8 cellular contexts compared by ENCODE assay signal in the genomic region with DNA sequence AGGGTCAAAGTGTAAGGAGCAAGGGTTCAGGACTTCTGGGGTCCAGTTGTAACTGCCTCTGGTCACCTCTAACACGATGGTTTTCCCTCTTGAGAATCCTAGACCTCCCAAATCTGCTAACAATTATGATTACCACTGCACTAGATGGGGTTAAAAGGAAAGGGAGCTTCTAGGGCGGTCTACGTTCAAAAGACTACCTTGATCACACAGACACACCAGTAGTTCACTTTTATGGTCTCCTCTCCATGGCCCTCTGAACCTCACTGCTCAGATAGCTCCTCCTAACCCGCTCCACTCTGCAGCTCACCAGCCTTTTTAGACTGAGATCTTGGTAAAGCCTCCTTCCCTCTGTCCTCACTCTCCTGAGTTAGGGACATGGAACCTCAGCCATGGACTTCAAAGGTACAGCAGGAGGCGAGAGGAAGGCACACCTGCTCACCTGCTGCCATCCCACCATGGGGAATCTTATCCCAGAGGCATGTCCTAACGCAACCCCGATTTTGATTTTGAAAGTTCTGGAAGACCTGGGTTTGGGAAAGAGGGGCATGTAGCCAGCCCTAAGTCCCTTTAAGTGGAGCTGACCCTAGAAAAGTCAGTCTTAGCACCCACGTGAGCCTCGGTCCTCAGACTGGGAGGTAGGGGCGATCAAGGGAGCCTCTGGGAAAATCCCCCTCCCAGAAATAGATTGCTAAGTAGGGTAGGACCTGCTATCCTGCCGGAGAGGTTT. TPM values are rescaled to one million over a fixed set of nuclear protein-coding genes. Genes with fewer than 3 reads are reported as not detected.
A peak's percentile ranks its signal among the peaks of the same experiment; 100 is the strongest.
DNase-seq lines count a peak whose midpoint lies in the region; ATAC-seq and TF ChIP-seq lines count a peak whose summit lies in the region.

No MANE protein-coding gene starts in this region.

- peaks cover 2 to 57% (median 28%) of the 10 kb centered on the region in 9 donors for H3K4me1 ChIP-seq in heart right ventricle
- H3K4me1 ChIP-seq in body of pancreas = peaks cover 34% of the 10 kb centered on the region
- peaks cover 37% of the 10 kb centered on the region for H3K4me1 ChIP-seq in mesodermal cell (ENCODE audit: control insufficient read depth, insufficient read depth, low read length, poor library complexity, severe bottlenecking)
- peaks cover 46% of the 10 kb centered on the region for H3K4me1 ChIP-seq in vagina

- intact Hi-C loops in heart right ventricle (cut with DNase I) = no loop called here
- intact Hi-C loops in cardiac septum (cut with DNase I) = no loop called here
- intact Hi-C loops in body of pancreas (cut with DNase I) = no loop called here
- intact Hi-C loops in vagina (cut with DNase I) = no loop called here

- H3K4me3 ChIP-seq in heart right ventricle = peak overlapping the region in 9 of 10 donors; percentile 29 to 71 (median 51)
- no peak overlapping the region for H3K4me3 ChIP-seq in body of pancreas
- peak overlapping the region; percentile 47 for H3K4me3 ChIP-seq in mesodermal cell (ENCODE audit: extremely low read depth, insufficient read depth, low read length, poor library complexity, severe bottlenecking)
- peak overlapping the region; percentile 62 to 73 for H3K4me3 ChIP-seq in vagina

- TF ChIP-seq POLR2A in body of pancreas (IDR thresholded peaks at IDR 0.05) = peak in 2 of 3 donors; percentile 7 to 10
- no peak for TF ChIP-seq POLR2A in vagina (IDR thresholded peaks at IDR 0.05)

- H3K27me3 ChIP-seq in heart right ventricle (no peaks in the 10 kb centered on the region), body of pancreas (no peaks in the 10 kb centered on the region), vagina (no peaks in the 10 kb centered on the region)

- H3K9me3 ChIP-seq in heart right ventricle (no peaks in the 10 kb centered on the region), body of pancreas (no peaks in the 10 kb centered on the region), mesodermal cell (ENCODE audit: control insufficient read depth, low read length) (no peaks in the 10 kb centered on the region), vagina (no peaks in the 10 kb centered on the region)

- TF ChIP-seq CTCF in heart right ventricle (IDR thresholded peaks at IDR 0.05) = no peak
- no peak for TF ChIP-seq CTCF in body of pancreas (IDR thresholded peaks at IDR 0.05)
- TF ChIP-seq CTCF in vagina (IDR thresholded peaks at IDR 0.05) = no peak
- no peak for TF ChIP-seq CTCF in omental fat pad (IDR thresholded peaks at IDR 0.05)

- H3K27ac ChIP-seq in heart right ventricle (peak overlapping the region; percentile 13 to 93 (median 80)), body of pancreas (peak overlapping the region; percentile 72 to 92 (median 86)), mesodermal cell (ENCODE audit: low read depth, low read length, severe bottlenecking) (peak overlapping the region; percentile 64), vagina (peak overlapping the region; percentile 95)

- 50 to 57% methylated on average over 11 of the region's 11 CpGs for WGBS in heart right ventricle, 2 donors
- 27 to 33% methylated on average over 11 of the region's 11 CpGs for WGBS in body of pancreas, 2 donors
- WGBS in mesodermal cell (ENCODE audit: insufficient coverage in 2 of 2), 2 experiments = 43 to 52% methylated on average over 6 to 8 of the region's 11 CpGs

- peak in 1 of 8 donors; percentile 1 for ATAC-seq in heart right ventricle
- ATAC-seq in body of pancreas = no peak
- no peak for ATAC-seq in omental fat pad (ENCODE audit: low FRiP score)
- ATAC-seq in GM21825 (IDR thresholded peaks at IDR 0.05; ENCODE audit: unreplicated experiment) = no peak

- DNase-seq in heart right ventricle (no peak), cardiac septum (ENCODE audit: low spot score) (no peak), body of pancreas (no peak), vagina (ENCODE audit: extremely low spot score in 2 of 2) (no peak), omental fat pad (ENCODE audit: low spot score) (no peak), ecto neural progenitor cell (ENCODE audit: low spot score) (no peak)

- H3K36me3 ChIP-seq in heart right ventricle (peaks cover 0 to 11% (median 6%) of the 10 kb centered on the region in 9 donors), body of pancreas (replicated peaks in 1 of 2; ENCODE audit: insufficient read depth in 1 of 2, low read depth in 2 of 2) (no peaks in the 10 kb centered on the region), mesodermal cell (ENCODE audit: control insufficient read depth, insufficient read depth, low read length) (peaks cover 17% of the 10 kb centered on the region), vagina (no peaks in the 10 kb centered on the region)

RNA-seq across cellular contexts. Expression of a gene that starts 1.4 kb away (rescaled TPM):
- total RNA-seq in heart right ventricle (10 to 100 TPM; 22.1 to 58.4 (median 32.2) TPM), cardiac septum (51.1 TPM), body of pancreas (10 to 100 TPM; 28.3 to 39.2 TPM), vagina (69.2 TPM), omental fat pad (10 to 100 TPM; 19.2 to 56.3 (median 38.1) TPM)
- polyA plus RNA-seq in heart right ventricle = 10 to 100 TPM; 37.1 to 39.2 TPM
- 37.2 TPM for polyA plus RNA-seq in mesodermal cell (2013, experiment 1 of 2)
- 29.2 TPM for polyA plus RNA-seq in mesodermal cell (2013, experiment 2 of 2)

RNA-seq across cellular contexts. Expression of a gene that starts 3.8 kb away (rescaled TPM):
- total RNA-seq in heart right ventricle (under 1 TPM in 9 of 10 donors, not detected in 1; 0.16 to 0.45 (median 0.28) TPM), cardiac septum (0.48 TPM), body of pancreas (1 to 10 TPM in 1 of 2 donors, not detected in 1; 1.3 TPM), vagina (not detected), omental fat pad (1 to 10 TPM in 1 of 4 donors, under 1 TPM in 1, not detected in 2; 0.75 to 2.4 TPM)
- polyA plus RNA-seq in heart right ventricle = 1 to 10 TPM in 1 of 2 donors, under 1 TPM in 1; 0.30 to 1.1 TPM
- polyA plus RNA-seq in mesodermal cell (2013, experiment 1 of 2) = 0.81 TPM
- 0.61 TPM for polyA plus RNA-seq in mesodermal cell (2013, experiment 2 of 2)

RNA-seq across cellular contexts. Expression of a gene that starts 26.9 kb away (rescaled TPM):
- 10 to 100 TPM; 14.2 to 24.4 (median 17.5) TPM for total RNA-seq in heart right ventricle
- polyA plus RNA-seq in heart right ventricle = 10 to 100 TPM; 21.1 to 25.2 TPM
- total RNA-seq in cardiac septum = 26.3 TPM
- 100 to 1,000 TPM in 1 of 2 donors, 10 to 100 TPM in 1; 58.4 to 142 TPM for total RNA-seq in body of pancreas
- polyA plus RNA-seq in mesodermal cell (2013, experiment 1 of 2) = 60.7 TPM
- 49.3 TPM for polyA plus RNA-seq in mesodermal cell (2013, experiment 2 of 2)
- 36.3 TPM for total RNA-seq in vagina
- total RNA-seq in omental fat pad = 10 to 100 TPM; 30.0 to 91.3 (median 40.6) TPM

RNA-seq across cellular contexts. Expression of a gene that starts 39.4 kb away (rescaled TPM):
- total RNA-seq in heart right ventricle = not detected
- polyA plus RNA-seq in heart right ventricle = not detected
- not detected for total RNA-seq in cardiac septum
- total RNA-seq in body of pancreas = not detected
- not detected for polyA plus RNA-seq in mesodermal cell (2013, experiment 1 of 2)
- not detected for polyA plus RNA-seq in mesodermal cell (2013, experiment 2 of 2)
- total RNA-seq in vagina = not detected
- total RNA-seq in omental fat pad = not detected

RNA-seq across cellular contexts. Expression of a gene that starts 54.9 kb away (rescaled TPM):
- total RNA-seq in heart right ventricle (not detected), cardiac septum (not detected), body of pancreas (1 to 10 TPM in 1 of 2 donors, not detected in 1; 1.0 TPM), vagina (18.2 TPM), omental fat pad (not detected)
- under 1 TPM in 1 of 2 donors, not detected in 1; 0.03 TPM for polyA plus RNA-seq in heart right ventricle
- polyA plus RNA-seq in mesodermal cell (2013, experiment 1 of 2) = not detected
- not detected for polyA plus RNA-seq in mesodermal cell (2013, experiment 2 of 2)

Comparison
In these comparisons a context has a peak if more than half of its experiments do, and no peak if none do; other contexts are left out.
1. H3K4me3 ChIP-seq: peak in heart right ventricle (9 of 10), mesodermal cell (single experiment) and vagina (2 of 2); none in body of pancreas (0 of 2).
2. POLR2A ChIP-seq: peak in body of pancreas (2 of 3); none in vagina (0 of 2).
3. Peak in every context shown above with its lines, with median percentiles within 50 percentile points of each other: H3K27ac ChIP-seq.